Comparison of ENCODE assay signal across 8 cellular contexts in the genomic region with DNA sequence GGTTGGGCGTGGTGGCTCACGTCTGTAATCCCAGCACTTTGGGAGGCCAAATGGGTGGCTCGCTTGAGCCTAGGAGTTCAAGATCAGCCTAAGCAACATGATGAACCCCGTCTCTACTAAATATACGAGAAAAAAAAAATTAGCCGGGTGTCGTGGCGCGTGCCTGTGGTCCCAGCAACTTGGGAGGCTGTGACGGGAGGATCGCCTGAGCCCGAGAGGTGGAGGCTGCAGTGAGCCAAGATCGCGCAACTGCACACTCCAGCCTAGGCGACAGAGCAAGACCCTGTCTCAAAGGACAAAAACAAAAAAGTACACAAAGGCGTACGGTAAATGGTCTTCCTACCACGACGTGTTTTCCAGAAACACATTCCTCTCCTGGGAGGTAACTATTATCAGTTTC. TPM values are rescaled to one million over a fixed set of nuclear protein-coding genes. Genes with fewer than 3 reads are reported as not detected.
DNase-seq lines count a peak whose midpoint lies in the region; ATAC-seq and TF ChIP-seq lines count a peak whose summit lies in the region.

No MANE protein-coding gene starts in this region.

- no peak for TF ChIP-seq RAD21 in liver (IDR thresholded peaks at IDR 0.05)

- DNase-seq in activated CD8-positive, alpha-beta memory T cell treated with anti-CD3 and anti-CD28 coated beads, Interleukin-2, amount 10 ng/mL, durations not matched to agents 7 days and 5 days: no peak
- no peak for DNase-seq in activated CD8-positive, alpha-beta memory T cell treated with anti-CD3 and anti-CD28 coated beads for 24 hours
- DNase-seq in adipocyte (ENCODE audit: low read depth) (no peak), thyroid gland (peak in 1 of 2 donors; percentile 17)

- 64% methylated on average over 19 of the region's 19 CpGs for WGBS in liver
- WGBS in thyroid gland, 2 donors: 66 to 68% methylated on average over 19 of the region's 19 CpGs

- TF ChIP-seq CTCF in liver (IDR thresholded peaks at IDR 0.05; ENCODE audit: low read depth, low read length, missing input control) (no peak), thyroid gland (IDR thresholded peaks at IDR 0.05) (no peak)

- H3K4me3 ChIP-seq in adipocyte (ENCODE audit: low read length) (peak overlapping the region; percentile 100), liver (ENCODE audit: low read depth in 1 of 3, low read length in 3 of 3) (peak overlapping the region in 1 of 3 donors; percentile 68), thyroid gland (replicated peaks in 1 of 3) (peak overlapping the region in 2 of 3 donors; percentile 55 to 70)

- no peak for TF ChIP-seq POLR2A in thyroid gland (IDR thresholded peaks at IDR 0.05)

- H3K4me1 Mint-ChIP-seq in activated CD8-positive, alpha-beta memory T cell treated with anti-CD3 and anti-CD28 coated beads, Interleukin-2, amount 10 ng/mL, durations not matched to agents 7 days and 5 days: peaks cover 29% of the 10 kb centered on the region

- H3K27ac ChIP-seq in liver (ENCODE audit: low read depth in 1 of 2, low read length in 2 of 2) (peak overlapping the region; percentile 50 to 74), thyroid gland (peak overlapping the region; percentile 91 to 93 (median 91))

- H3K27me3 ChIP-seq in adipocyte (replicated peaks; ENCODE audit: control insufficient read depth, insufficient read depth, low read length) (peaks cover 6% of the 10 kb centered on the region), liver (ENCODE audit: control insufficient read depth in 4 of 4, insufficient read depth in 4 of 4, low read length in 3 of 4) (peaks cover 0 to 2% (median 0%) of the 10 kb centered on the region in 4 donors), thyroid gland (peaks cover 3% of the 10 kb centered on the region)

- H3K9ac ChIP-seq in adipocyte (ENCODE audit: low read length) (peak overlapping the region; percentile 98), liver (ENCODE audit: low read depth in 1 of 2, low read length in 2 of 2) (peak overlapping the region in 1 of 2 donors; percentile 18)

- H3K36me3 Mint-ChIP-seq in activated CD8-positive, alpha-beta memory T cell treated with anti-CD3 and anti-CD28 coated beads, Interleukin-2, amount 10 ng/mL, durations not matched to agents 7 days and 5 days: peaks cover 18% of the 10 kb centered on the region

- no peak for ATAC-seq in activated CD8-positive, alpha-beta memory T cell treated with anti-CD3 and anti-CD28 coated beads, Interleukin-2, amount 10 ng/mL, durations not matched to agents 7 days and 5 days
- ATAC-seq in HG03097 (IDR thresholded peaks at IDR 0.05; ENCODE audit: low FRiP score, unreplicated experiment): no peak
- ATAC-seq in GM21526 (IDR thresholded peaks at IDR 0.05; ENCODE audit: low FRiP score, unreplicated experiment): no peak
- no peak for ATAC-seq in GM19395 (IDR thresholded peaks at IDR 0.05; ENCODE audit: unreplicated experiment)

- peaks cover 15% of the 10 kb centered on the region for H3K4me1 ChIP-seq in adipocyte (ENCODE audit: control insufficient read depth, insufficient read depth, low read length)
- H3K4me1 ChIP-seq in liver (ENCODE audit: control insufficient read depth in 4 of 4, insufficient read depth in 4 of 4, low read length in 3 of 4): peaks cover 7 to 15% (median 12%) of the 10 kb centered on the region in 4 donors
- peaks cover 6 to 10% of the 10 kb centered on the region in 2 donors for H3K4me1 ChIP-seq in thyroid gland

- CTCF ChIA-PET in activated CD8-positive, alpha-beta memory T cell treated with anti-CD3 and anti-CD28 coated beads, Interleukin-2, amount 10 ng/mL, durations not matched to agents 7 days and 5 days (lab: Charles Lee): interaction anchor here (1.0 to 1.6 kb wide), 3 partner anchors 21 to 147 kb away, joined by 3 to 7 read pairs (median 3); no protein-coding TSS in a partner anchor

- H3K9me3 Mint-ChIP-seq in activated CD8-positive, alpha-beta memory T cell treated with anti-CD3 and anti-CD28 coated beads, Interleukin-2, amount 10 ng/mL, durations not matched to agents 7 days and 5 days (ENCODE audit: low read depth): no peaks in the 10 kb centered on the region

- H3K27ac Mint-ChIP-seq in activated CD8-positive, alpha-beta memory T cell treated with anti-CD3 and anti-CD28 coated beads, Interleukin-2, amount 10 ng/mL, durations not matched to agents 7 days and 5 days: peak overlapping the region; percentile 99

- H3K36me3 ChIP-seq in adipocyte (ENCODE audit: control insufficient read depth, insufficient read depth, low read length, severe bottlenecking) (peaks cover 15% of the 10 kb centered on the region), liver (ENCODE audit: control insufficient read depth in 4 of 4, insufficient read depth in 3 of 4, low read depth in 1 of 4, low read length in 3 of 4) (peaks cover 0 to 14% (median 9%) of the 10 kb centered on the region in 4 donors), thyroid gland (peaks cover 11 to 14% of the 10 kb centered on the region in 2 donors)

- intact Hi-C loops in thyroid gland (cut with DNase I): no loop called here

- peak overlapping the region; percentile 89 for H3K4me3 Mint-ChIP-seq in activated CD8-positive, alpha-beta memory T cell treated with anti-CD3 and anti-CD28 coated beads, Interleukin-2, amount 10 ng/mL, durations not matched to agents 7 days and 5 days

- H3K27me3 Mint-ChIP-seq in activated CD8-positive, alpha-beta memory T cell treated with anti-CD3 and anti-CD28 coated beads, Interleukin-2, amount 10 ng/mL, durations not matched to agents 7 days and 5 days: peaks cover 8% of the 10 kb centered on the region

- H3K9me3 ChIP-seq in adipocyte (ENCODE audit: control insufficient read depth, low read length) (no peaks in the 10 kb centered on the region), liver (ENCODE audit: control insufficient read depth in 4 of 4, low read length in 3 of 4) (no peaks in the 10 kb centered on the region), thyroid gland (no peaks in the 10 kb centered on the region)

TF ChIP-seq in liver, 16 proteins besides CTCF, POLR2A, EP300 and RAD21:
- TF ChIP-seq SP1 (IDR thresholded peaks at IDR 0.05) (no peak), TAF1 (conservative IDR thresholded peaks at IDR 0.05) (no peak), HNF4G (IDR thresholded peaks at IDR 0.05) (no peak), FOXA2 (IDR thresholded peaks at IDR 0.05) (no peak), EGR1 (IDR thresholded peaks at IDR 0.05; ENCODE audit: low read depth in 2 of 2) (no peak), NR2F2 (IDR thresholded peaks at IDR 0.05) (no peak), HNF4A (conservative IDR thresholded peaks at IDR 0.05) (no peak), RXRA (IDR thresholded peaks at IDR 0.05) (no peak)
- TF ChIP-seq, protein P1, sequence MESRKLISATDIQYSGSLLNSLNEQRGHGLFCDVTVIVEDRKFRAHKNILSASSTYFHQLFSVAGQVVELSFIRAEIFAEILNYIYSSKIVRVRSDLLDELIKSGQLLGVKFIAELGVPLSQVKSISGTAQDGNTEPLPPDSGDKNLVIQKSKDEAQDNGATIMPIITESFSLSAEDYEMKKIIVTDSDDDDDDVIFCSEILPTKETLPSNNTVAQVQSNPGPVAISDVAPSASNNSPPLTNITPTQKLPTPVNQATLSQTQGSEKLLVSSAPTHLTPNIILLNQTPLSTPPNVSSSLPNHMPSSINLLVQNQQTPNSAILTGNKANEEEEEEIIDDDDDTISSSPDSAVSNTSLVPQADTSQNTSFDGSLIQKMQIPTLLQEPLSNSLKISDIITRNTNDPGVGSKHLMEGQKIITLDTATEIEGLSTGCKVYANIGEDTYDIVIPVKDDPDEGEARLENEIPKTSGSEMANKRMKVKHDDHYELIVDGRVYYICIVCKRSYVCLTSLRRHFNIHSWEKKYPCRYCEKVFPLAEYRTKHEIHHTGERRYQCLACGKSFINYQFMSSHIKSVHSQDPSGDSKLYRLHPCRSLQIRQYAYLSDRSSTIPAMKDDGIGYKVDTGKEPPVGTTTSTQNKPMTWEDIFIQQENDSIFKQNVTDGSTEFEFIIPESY (IDR thresholded peaks at IDR 0.05): no peak
- TF ChIP-seq, protein P2, sequence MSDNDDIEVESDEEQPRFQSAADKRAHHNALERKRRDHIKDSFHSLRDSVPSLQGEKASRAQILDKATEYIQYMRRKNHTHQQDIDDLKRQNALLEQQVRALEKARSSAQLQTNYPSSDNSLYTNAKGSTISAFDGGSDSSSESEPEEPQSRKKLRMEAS (IDR thresholded peaks at IDR 0.05): no peak
- TF ChIP-seq, protein P3, sequence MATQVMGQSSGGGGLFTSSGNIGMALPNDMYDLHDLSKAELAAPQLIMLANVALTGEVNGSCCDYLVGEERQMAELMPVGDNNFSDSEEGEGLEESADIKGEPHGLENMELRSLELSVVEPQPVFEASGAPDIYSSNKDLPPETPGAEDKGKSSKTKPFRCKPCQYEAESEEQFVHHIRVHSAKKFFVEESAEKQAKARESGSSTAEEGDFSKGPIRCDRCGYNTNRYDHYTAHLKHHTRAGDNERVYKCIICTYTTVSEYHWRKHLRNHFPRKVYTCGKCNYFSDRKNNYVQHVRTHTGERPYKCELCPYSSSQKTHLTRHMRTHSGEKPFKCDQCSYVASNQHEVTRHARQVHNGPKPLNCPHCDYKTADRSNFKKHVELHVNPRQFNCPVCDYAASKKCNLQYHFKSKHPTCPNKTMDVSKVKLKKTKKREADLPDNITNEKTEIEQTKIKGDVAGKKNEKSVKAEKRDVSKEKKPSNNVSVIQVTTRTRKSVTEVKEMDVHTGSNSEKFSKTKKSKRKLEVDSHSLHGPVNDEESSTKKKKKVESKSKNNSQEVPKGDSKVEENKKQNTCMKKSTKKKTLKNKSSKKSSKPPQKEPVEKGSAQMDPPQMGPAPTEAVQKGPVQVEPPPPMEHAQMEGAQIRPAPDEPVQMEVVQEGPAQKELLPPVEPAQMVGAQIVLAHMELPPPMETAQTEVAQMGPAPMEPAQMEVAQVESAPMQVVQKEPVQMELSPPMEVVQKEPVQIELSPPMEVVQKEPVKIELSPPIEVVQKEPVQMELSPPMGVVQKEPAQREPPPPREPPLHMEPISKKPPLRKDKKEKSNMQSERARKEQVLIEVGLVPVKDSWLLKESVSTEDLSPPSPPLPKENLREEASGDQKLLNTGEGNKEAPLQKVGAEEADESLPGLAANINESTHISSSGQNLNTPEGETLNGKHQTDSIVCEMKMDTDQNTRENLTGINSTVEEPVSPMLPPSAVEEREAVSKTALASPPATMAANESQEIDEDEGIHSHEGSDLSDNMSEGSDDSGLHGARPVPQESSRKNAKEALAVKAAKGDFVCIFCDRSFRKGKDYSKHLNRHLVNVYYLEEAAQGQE (IDR thresholded peaks at IDR 0.05): no peak

RNA-seq across cellular contexts. Expression of a gene that starts 0.5 kb away (rescaled TPM):
- 10 to 100 TPM; 36.0 to 37.9 TPM for total RNA-seq in activated CD8-positive, alpha-beta memory T cell treated with anti-CD3 and anti-CD28 coated beads, Interleukin-2, amount 10 ng/mL, durations not matched to agents 7 days and 5 days
- total RNA-seq in liver (10 to 100 TPM; 15.8 to 17.2 TPM), thyroid gland (10 to 100 TPM; 41.8 to 75.3 (median 52.9) TPM)
- 1 to 10 TPM; 3.8 to 9.6 TPM for polyA plus RNA-seq in liver
